In genomic region chr11:5069272-5069671, GRCh38 we compare ENCODE assay signal across 42 cellular contexts. TPM values are rescaled to one million over a fixed set of nuclear protein-coding genes. Genes with fewer than 3 reads are reported as not detected.
"Had no signal": no experiment of that assay in that cellular context is flagged by ENCODE, and none has a peak within 500 bp of the region (broad histone marks: within the 10 kb centered on the region; RNA-seq: fewer than 3 reads in every experiment).

OR52E1 (plus strand) TSS chr11:5069572.

- H3K9me3 Mint-ChIP-seq: activated naive CD4-positive, alpha-beta T cell treated with anti-CD3 and anti-CD28 coated beads for 36 hours; activated naive CD4-positive, alpha-beta T cell treated with anti-CD3 and anti-CD28 coated beads, Interleukin-2, amount 10 ng/mL, durations not matched to agents 7 days and 5 days; activated naive CD4-positive, alpha-beta T cell treated with anti-CD3 and anti-CD28 coated beads, Interleukin-2, amount 50 U/mL, for 24 hours; activated naive CD8-positive, alpha-beta T cell treated with anti-CD3 and anti-CD28 coated beads for 36 hours; activated naive CD8-positive, alpha-beta T cell treated with anti-CD3 and anti-CD28 coated beads, Interleukin-2, amount 10 ng/mL, durations not matched to agents 7 days and 5 days; activated naive CD8-positive, alpha-beta T cell treated with anti-CD3 and anti-CD28 coated beads, Interleukin-2, amount 50 U/mL, for 24 hours; activated T-cell treated with anti-CD3 and anti-CD28 coated beads, Interleukin-2, amount 50 U/mL, for 24 hours; activated T-cell treated with anti-CD3 and anti-CD28 coated beads, Interleukin-2, amount 50 U/mL, for 4 hours; activated T-cell treated with anti-CD3 and anti-CD28 coated beads, Interleukin-2, amount 50 U/mL, for 72 hours; activated T-helper 1 cell treated with anti-CD3 and anti-CD28 coated beads, Interleukin-12 subunit alpha, Interleukin-12 subunit beta, Interleukin-2, Interleukin-4 antibody, amounts not matched to agents 30 ng/mL and 10 ng/mL and 1 ng/mL, durations not matched to agents 14 hours and 24 hours and 36 hours; activated T-helper 17 cell treated with anti-CD3 and anti-CD28 coated beads, Interleukin-2, amount 50 U/mL, for 72 hours; activated T-helper 2 cell treated with anti-CD3 and anti-CD28 coated beads, Interferon-gamma antibody, Interleukin-2, Interleukin-4, amounts not matched to agents 10 μg/mL and 5 μg/mL and 100 μg/mL, durations not matched to agents 14 hours and 24 hours and 36 hours; brain; central memory CD8-positive, alpha-beta T cell had no signal

- H3K4me3 Mint-ChIP-seq: activated naive CD4-positive, alpha-beta T cell treated with anti-CD3 and anti-CD28 coated beads for 36 hours; activated naive CD4-positive, alpha-beta T cell treated with anti-CD3 and anti-CD28 coated beads, Interleukin-2, amount 10 ng/mL, durations not matched to agents 7 days and 5 days; activated naive CD4-positive, alpha-beta T cell treated with anti-CD3 and anti-CD28 coated beads, Interleukin-2, amount 50 U/mL, for 24 hours; activated naive CD8-positive, alpha-beta T cell; activated naive CD8-positive, alpha-beta T cell treated with anti-CD3 and anti-CD28 coated beads for 36 hours; activated naive CD8-positive, alpha-beta T cell treated with anti-CD3 and anti-CD28 coated beads, Interleukin-2, amount 10 ng/mL, durations not matched to agents 7 days and 5 days; activated naive CD8-positive, alpha-beta T cell treated with anti-CD3 and anti-CD28 coated beads, Interleukin-2, amount 50 U/mL, for 24 hours; activated T-cell treated with anti-CD3 and anti-CD28 coated beads, Interleukin-2, amount 50 U/mL, for 24 hours; activated T-cell treated with anti-CD3 and anti-CD28 coated beads, Interleukin-2, amount 50 U/mL, for 4 hours; activated T-cell treated with anti-CD3 and anti-CD28 coated beads, Interleukin-2, amount 50 U/mL, for 72 hours; activated T-helper 1 cell treated with anti-CD3 and anti-CD28 coated beads, Interleukin-12 subunit alpha, Interleukin-12 subunit beta, Interleukin-2, Interleukin-4 antibody, amounts not matched to agents 30 ng/mL and 10 ng/mL and 1 ng/mL, durations not matched to agents 14 hours and 24 hours and 36 hours; activated T-helper 17 cell treated with anti-CD3 and anti-CD28 coated beads, Interleukin-2, amount 50 U/mL, for 72 hours; brain; central memory CD8-positive, alpha-beta T cell had no signal

- DNase-seq: activated effector memory CD4-positive, alpha-beta T cell treated with anti-CD3 and anti-CD28 coated beads, Interleukin-2, amount 50 U/mL, for 16 hours; activated effector memory CD4-positive, alpha-beta T cell treated with Interleukin-2 at 50 U/mL for 16 hours; activated gamma-delta T cell; activated gamma-delta T cell treated with Interleukin-2 at 50 U/mL for 16 hours; activated naive CD4-positive, alpha-beta T cell; activated naive CD4-positive, alpha-beta T cell treated with anti-CD3 and anti-CD28 coated beads for 36 hours; activated naive CD4-positive, alpha-beta T cell treated with anti-CD3 and anti-CD28 coated beads, Interleukin-2, amount 10 ng/mL, durations not matched to agents 7 days and 5 days; activated naive CD4-positive, alpha-beta T cell treated with anti-CD3 and anti-CD28 coated beads, Interleukin-2, amount 50 U/mL, for 16 hours; activated naive CD4-positive, alpha-beta T cell treated with Interleukin-2 at 50 U/mL for 16 hours; activated naive CD8-positive, alpha-beta T cell treated with anti-CD3 and anti-CD28 coated beads for 36 hours; activated naive CD8-positive, alpha-beta T cell treated with anti-CD3 and anti-CD28 coated beads, Interleukin-2, amount 10 ng/mL, durations not matched to agents 7 days and 5 days; activated naive CD8-positive, alpha-beta T cell treated with anti-CD3 and anti-CD28 coated beads, Interleukin-2, amount 50 U/mL, for 24 hours; activated T-cell treated with anti-CD3 and anti-CD28 coated beads, Interleukin-2, amount 50 U/mL, for 1 hour; activated T-cell treated with anti-CD3 and anti-CD28 coated beads, Interleukin-2, amount 50 U/mL, for 24 hours; activated T-cell treated with anti-CD3 and anti-CD28 coated beads, Interleukin-2, amount 50 U/mL, for 4 hours; activated T-cell treated with anti-CD3 and anti-CD28 coated beads, Interleukin-2, amount 50 U/mL, for 48 hours; activated T-cell treated with anti-CD3 and anti-CD28 coated beads, Interleukin-2, amount 50 U/mL, for 72 hours; adrenal gland; amniotic stem cell; amygdala; anterior cingulate cortex; aorta; body of pancreas; brain microvascular endothelial cell; caudate nucleus; central memory CD4-positive, alpha-beta T cell; cerebellar nuclear complex had no signal

- H3K27me3 Mint-ChIP-seq: activated naive CD4-positive, alpha-beta T cell treated with anti-CD3 and anti-CD28 coated beads, Interleukin-2, amount 10 ng/mL, durations not matched to agents 7 days and 5 days; activated naive CD8-positive, alpha-beta T cell treated with anti-CD3 and anti-CD28 coated beads, Interleukin-2, amount 10 ng/mL, durations not matched to agents 7 days and 5 days; activated naive CD8-positive, alpha-beta T cell treated with anti-CD3 and anti-CD28 coated beads, Interleukin-2, amount 50 U/mL, for 24 hours; activated T-cell treated with anti-CD3 and anti-CD28 coated beads, Interleukin-2, amount 50 U/mL, for 24 hours; brain; central memory CD8-positive, alpha-beta T cell had no signal

- H3K27ac Mint-ChIP-seq: activated naive CD4-positive, alpha-beta T cell treated with anti-CD3 and anti-CD28 coated beads for 36 hours; activated naive CD4-positive, alpha-beta T cell treated with anti-CD3 and anti-CD28 coated beads, Interleukin-2, amount 10 ng/mL, durations not matched to agents 7 days and 5 days; activated naive CD4-positive, alpha-beta T cell treated with anti-CD3 and anti-CD28 coated beads, Interleukin-2, amount 50 U/mL, for 24 hours; activated naive CD8-positive, alpha-beta T cell; activated naive CD8-positive, alpha-beta T cell treated with anti-CD3 and anti-CD28 coated beads for 36 hours; activated naive CD8-positive, alpha-beta T cell treated with anti-CD3 and anti-CD28 coated beads, Interleukin-2, amount 10 ng/mL, durations not matched to agents 7 days and 5 days; activated naive CD8-positive, alpha-beta T cell treated with anti-CD3 and anti-CD28 coated beads, Interleukin-2, amount 50 U/mL, for 24 hours; activated T-cell treated with anti-CD3 and anti-CD28 coated beads, Interleukin-2, amount 50 U/mL, for 24 hours; activated T-cell treated with anti-CD3 and anti-CD28 coated beads, Interleukin-2, amount 50 U/mL, for 72 hours; activated T-helper 1 cell treated with anti-CD3 and anti-CD28 coated beads, Interleukin-12 subunit alpha, Interleukin-12 subunit beta, Interleukin-2, Interleukin-4 antibody, amounts not matched to agents 30 ng/mL and 10 ng/mL and 1 ng/mL, durations not matched to agents 14 hours and 24 hours and 36 hours; activated T-helper 17 cell treated with anti-CD3 and anti-CD28 coated beads, Interleukin-2, amount 50 U/mL, for 72 hours; activated T-helper 2 cell treated with anti-CD3 and anti-CD28 coated beads, Interferon-gamma antibody, Interleukin-2, Interleukin-4, amounts not matched to agents 10 μg/mL and 5 μg/mL and 100 μg/mL, durations not matched to agents 14 hours and 24 hours and 36 hours; brain had no signal

- H3K36me3 Mint-ChIP-seq: activated naive CD4-positive, alpha-beta T cell treated with anti-CD3 and anti-CD28 coated beads, Interleukin-2, amount 10 ng/mL, durations not matched to agents 7 days and 5 days; activated naive CD4-positive, alpha-beta T cell treated with anti-CD3 and anti-CD28 coated beads, Interleukin-2, amount 50 U/mL, for 24 hours; activated naive CD4-positive, alpha-beta T cell treated with anti-CD3 and anti-CD28 coated beads, Interleukin-2, amount 50 U/mL, for 72 hours; activated naive CD8-positive, alpha-beta T cell; activated naive CD8-positive, alpha-beta T cell treated with anti-CD3 and anti-CD28 coated beads for 36 hours; activated naive CD8-positive, alpha-beta T cell treated with anti-CD3 and anti-CD28 coated beads, Interleukin-2, amount 10 ng/mL, durations not matched to agents 7 days and 5 days; brain had no signal

- H3K4me1 Mint-ChIP-seq: activated naive CD4-positive, alpha-beta T cell treated with anti-CD3 and anti-CD28 coated beads, Interleukin-2, amount 10 ng/mL, durations not matched to agents 7 days and 5 days; activated naive CD4-positive, alpha-beta T cell treated with anti-CD3 and anti-CD28 coated beads, Interleukin-2, amount 50 U/mL, for 24 hours; activated naive CD8-positive, alpha-beta T cell treated with anti-CD3 and anti-CD28 coated beads for 36 hours; activated naive CD8-positive, alpha-beta T cell treated with anti-CD3 and anti-CD28 coated beads, Interleukin-2, amount 10 ng/mL, durations not matched to agents 7 days and 5 days; activated naive CD8-positive, alpha-beta T cell treated with anti-CD3 and anti-CD28 coated beads, Interleukin-2, amount 50 U/mL, for 24 hours; activated T-helper 17 cell treated with anti-CD3 and anti-CD28 coated beads, Interleukin-2, amount 50 U/mL, for 72 hours; brain; central memory CD8-positive, alpha-beta T cell had no signal

RNA-seq across cellular contexts. Expression of gene OR52E1, which starts in this region (rescaled TPM):
- total RNA-seq: activated naive CD4-positive, alpha-beta T cell treated with anti-CD3 and anti-CD28 coated beads for 36 hours; activated naive CD4-positive, alpha-beta T cell treated with anti-CD3 and anti-CD28 coated beads, Interleukin-2, amount 50 U/mL, for 72 hours; activated naive CD8-positive, alpha-beta T cell treated with anti-CD3 and anti-CD28 coated beads for 36 hours; activated naive CD8-positive, alpha-beta T cell treated with anti-CD3 and anti-CD28 coated beads, Interleukin-2, amount 10 ng/mL, durations not matched to agents 7 days and 5 days; activated T-cell treated with anti-CD3 and anti-CD28 coated beads, Interleukin-2, amount 50 U/mL, for 4 hours; activated T-cell treated with anti-CD3 and anti-CD28 coated beads, Interleukin-2, amount 50 U/mL, for 72 hours; activated T-helper 1 cell treated with anti-CD3 and anti-CD28 coated beads, Interleukin-12 subunit alpha, Interleukin-12 subunit beta, Interleukin-2, Interleukin-4 antibody, amounts not matched to agents 30 ng/mL and 10 ng/mL and 1 ng/mL, durations not matched to agents 14 hours and 24 hours and 36 hours; activated T-helper 17 cell treated with anti-CD3 and anti-CD28 coated beads, Interleukin-2, amount 50 U/mL, for 72 hours; activated T-helper 2 cell treated with anti-CD3 and anti-CD28 coated beads, Interferon-gamma antibody, Interleukin-2, Interleukin-4, amounts not matched to agents 10 μg/mL and 5 μg/mL and 100 μg/mL, durations not matched to agents 14 hours and 24 hours and 36 hours; adrenal gland; aorta; ascending aorta; astrocyte; body of pancreas; breast epithelium; bronchial epithelial cell; cardiac muscle cell; cardiac septum; chondrocyte had no signal
